Comparison of ENCODE assay signal across 8 cellular contexts in the genomic region with DNA sequence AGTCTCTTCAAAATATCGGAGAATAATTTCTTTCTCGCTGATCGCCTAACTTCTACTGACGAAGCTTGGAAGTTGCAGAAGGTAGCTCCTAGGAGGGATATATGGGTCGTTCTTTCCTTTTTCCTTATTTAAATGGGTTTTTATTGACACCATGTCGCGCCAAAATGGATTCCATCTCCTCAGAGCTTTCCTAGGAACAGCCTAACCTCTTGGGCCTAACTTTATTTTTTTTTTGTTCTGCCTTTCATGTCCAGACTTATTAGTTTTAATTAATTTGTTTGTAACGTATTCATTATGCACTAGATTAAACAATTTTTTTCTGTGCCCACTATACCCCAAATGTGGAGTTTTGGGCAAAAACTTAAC.
DNase-seq lines count a peak whose midpoint lies in the region; ATAC-seq and TF ChIP-seq lines count a peak whose summit lies in the region.

No MANE protein-coding gene starts in this region.

- peaks cover 0 to 23% (median 5%) of the 10 kb centered on the region in 3 donors for H3K4me1 ChIP-seq in gastroesophageal sphincter

- peaks cover 0 to 6% of the 10 kb centered on the region in 2 donors for H3K36me3 ChIP-seq in gastroesophageal sphincter

- 0 to 2% methylated on average over 2 to 8 of the region's 8 CpGs for WGBS in gastroesophageal sphincter (ENCODE audit: low coverage in 1 of 2), 2 donors

- H3K27me3 Mint-ChIP-seq in activated naive CD4-positive, alpha-beta T cell treated with anti-CD3 and anti-CD28 coated beads, Interleukin-2, amount 50 U/mL, for 24 hours = no peaks in the 10 kb centered on the region
- H3K27me3 Mint-ChIP-seq in T-helper 2 cell treated with Interferon-gamma antibody and Interleukin-4, amounts not matched to agents 5 μg/mL and 100 μg/mL, for 36 hours (ENCODE audit: low read depth) = no peaks in the 10 kb centered on the region

- peak overlapping the region; percentile 95 for H3K27ac Mint-ChIP-seq in activated naive CD4-positive, alpha-beta T cell treated with anti-CD3 and anti-CD28 coated beads, Interleukin-2, amount 50 U/mL, for 24 hours
- peak overlapping the region; percentile 89 for H3K27ac Mint-ChIP-seq in T-helper 2 cell treated with Interferon-gamma antibody and Interleukin-4, amounts not matched to agents 5 μg/mL and 100 μg/mL, for 36 hours

- H3K9me3 ChIP-seq in gastroesophageal sphincter = no peaks in the 10 kb centered on the region

- no peak for TF ChIP-seq EP300 in gastroesophageal sphincter (IDR thresholded peaks at IDR 0.05)

- no peak for ATAC-seq in gastroesophageal sphincter
- ATAC-seq in GM21423 (IDR thresholded peaks at IDR 0.05; ENCODE audit: unreplicated experiment) = no peak

- no peak for TF ChIP-seq CTCF in gastroesophageal sphincter (IDR thresholded peaks at IDR 0.05)

- H3K36me3 Mint-ChIP-seq in activated naive CD4-positive, alpha-beta T cell treated with anti-CD3 and anti-CD28 coated beads, Interleukin-2, amount 50 U/mL, for 24 hours = peaks cover 3% of the 10 kb centered on the region
- peaks cover 10% of the 10 kb centered on the region for H3K36me3 Mint-ChIP-seq in T-helper 2 cell treated with Interferon-gamma antibody and Interleukin-4, amounts not matched to agents 5 μg/mL and 100 μg/mL, for 36 hours (ENCODE audit: low read depth)

- peak overlapping the region; percentile 74 to 91 (median 82) for H3K27ac ChIP-seq in gastroesophageal sphincter

- peaks cover 27% of the 10 kb centered on the region for H3K4me1 Mint-ChIP-seq in activated naive CD4-positive, alpha-beta T cell treated with anti-CD3 and anti-CD28 coated beads, Interleukin-2, amount 50 U/mL, for 24 hours
- H3K4me1 Mint-ChIP-seq in T-helper 2 cell treated with Interferon-gamma antibody and Interleukin-4, amounts not matched to agents 5 μg/mL and 100 μg/mL, for 36 hours (ENCODE audit: low read depth) = peaks cover 14% of the 10 kb centered on the region

- H3K4me3 ChIP-seq in gastroesophageal sphincter (peak overlapping the region; percentile 68 to 92), skeletal muscle cell (ENCODE audit: low read depth, low read length) (peak overlapping the region; percentile 74)

- H3K27me3 ChIP-seq in gastroesophageal sphincter = no peaks in the 10 kb centered on the region

- H3K4me3 Mint-ChIP-seq in activated naive CD4-positive, alpha-beta T cell treated with anti-CD3 and anti-CD28 coated beads, Interleukin-2, amount 50 U/mL, for 24 hours = peak overlapping the region; percentile 94
- peak overlapping the region; percentile 86 for H3K4me3 Mint-ChIP-seq in T-helper 2 cell treated with Interferon-gamma antibody and Interleukin-4, amounts not matched to agents 5 μg/mL and 100 μg/mL, for 36 hours

- DNase-seq in activated naive CD4-positive, alpha-beta T cell treated with anti-CD3 and anti-CD28 coated beads, Interleukin-2, amount 50 U/mL, for 16 hours = no peak
- no peak for DNase-seq in T-helper 2 cell treated with Interferon-gamma antibody and Interleukin-4, amounts not matched to agents 5 μg/mL and 100 μg/mL, for 36 hours (ENCODE audit: low spot score)
- no peak for DNase-seq in skeletal muscle cell (ENCODE audit: low read depth)
- DNase-seq in stimulated activated CD4-positive, alpha-beta T cell treated with anti-CD3 and anti-CD28 coated beads, Interleukin-12 subunit alpha, Interleukin-12 subunit beta, amount 100 ng/mL, for 4 hours = no peak
- no peak for DNase-seq in T1000 (lab: John Stamatoyannopoulos, UW)

- H3K9me3 Mint-ChIP-seq in activated naive CD4-positive, alpha-beta T cell treated with anti-CD3 and anti-CD28 coated beads, Interleukin-2, amount 50 U/mL, for 24 hours = no peaks in the 10 kb centered on the region
- no peaks in the 10 kb centered on the region for H3K9me3 Mint-ChIP-seq in T-helper 2 cell treated with Interferon-gamma antibody and Interleukin-4, amounts not matched to agents 5 μg/mL and 100 μg/mL, for 36 hours

- TF ChIP-seq POLR2A in gastroesophageal sphincter (IDR thresholded peaks at IDR 0.05) = no peak
